In genomic region chr14:71362920-71363584, GRCh38 we compare ENCODE assay signal across 8 cellular contexts. TPM values are rescaled to one million over a fixed set of nuclear protein-coding genes. Genes with fewer than 3 reads are reported as not detected.
DNase-seq lines count a peak whose midpoint lies in the region; ATAC-seq and TF ChIP-seq lines count a peak whose summit lies in the region.
"Had no signal": no experiment of that assay in that cellular context is flagged by ENCODE, and none has a peak within 500 bp of the region (broad histone marks: within the 10 kb centered on the region; RNA-seq: fewer than 3 reads in every experiment).

No MANE protein-coding gene starts in this region.

- H3K27ac ChIP-seq in OCI-LY3 (ENCODE audit: low read length) (peak overlapping the region; percentile 11; the same call in 1 of the 2 replicates), stomach (peak overlapping the region in 4 of 5 donors; percentile 0 to 75 (median 55))

- peak; percentile 92 for DNase-seq in fibroblast of peridontal ligament (ENCODE audit: extremely low read depth)
- DNase-seq in stomach, result no peak
- no peak for DNase-seq in activated CD4-positive, alpha-beta T cell treated with anti-CD3 and anti-CD28 coated beads for 48 hours
- DNase-seq in stimulated activated CD4-positive, alpha-beta T cell treated with anti-CD3 and anti-CD28 coated beads, Interleukin-2, amount 100 ng/mL, for 48 hours, result no peak
- DNase-seq: stimulated activated CD8-positive, alpha-beta memory T cell treated with anti-CD3 and anti-CD28 coated beads, Interleukin-4, amount 100 ng/mL, for 48 hours had no signal

- TF ChIP-seq POLR2A in stomach (IDR thresholded peaks at IDR 0.05), result no peak

- no peaks in the 10 kb centered on the region for H3K27me3 ChIP-seq in OCI-LY3 (ENCODE audit: low read depth, low read length)
- no peaks in the 10 kb centered on the region for H3K27me3 ChIP-seq in stomach

- H3K9me3 ChIP-seq in OCI-LY3 (ENCODE audit: insufficient read depth, low read length) (peaks cover 6% of the 10 kb centered on the region; the same call in 1 of the 2 replicates), stomach (no peaks in the 10 kb centered on the region)

- intact Hi-C loops in stomach (cut with DNase I; ENCODE audit: low total_unique reads), result no loop called here

- no peak overlapping the region for H3K9ac ChIP-seq in OCI-LY3 (ENCODE audit: low read length)

- H3K4me2 ChIP-seq in OCI-LY3 (ENCODE audit: low read length), result peak overlapping the region; percentile 46

- no peak for TF ChIP-seq EP300 in stomach (IDR thresholded peaks at IDR 0.05)

- ATAC-seq in GM21528 (IDR thresholded peaks at IDR 0.05; ENCODE audit: low FRiP score, unreplicated experiment) (peak; percentile 46), GM19035 (IDR thresholded peaks at IDR 0.05; ENCODE audit: unreplicated experiment) (no peak)

- H2AFZ ChIP-seq in OCI-LY3 (ENCODE audit: low read depth, low read length), result no peak overlapping the region

- peaks cover 57% of the 10 kb centered on the region for H3K4me1 ChIP-seq in OCI-LY3 (ENCODE audit: low read length)
- peaks cover 6 to 45% (median 24%) of the 10 kb centered on the region in 4 donors for H3K4me1 ChIP-seq in stomach

- H3K36me3 ChIP-seq in OCI-LY3 (replicated peaks; ENCODE audit: low read depth, low read length) (peaks cover 10% of the 10 kb centered on the region), stomach (no peaks in the 10 kb centered on the region)

- TF ChIP-seq CTCF in OCI-LY3 (IDR thresholded peaks at IDR 0.05; ENCODE audit: low read depth, low read length) (no peak), stomach (IDR thresholded peaks at IDR 0.05) (no peak)

- H4K20me1 ChIP-seq in OCI-LY3 (ENCODE audit: insufficient read depth, low read length), result no peaks in the 10 kb centered on the region

- H3K4me3 ChIP-seq in OCI-LY3 (ENCODE audit: low read length) (0 out of 2 replicates have a peak overlapping the region, but pooled peaks have one; percentile 1), stomach (no peak overlapping the region)

- WGBS in stomach, 5 donors, result 67 to 70% (median 67%) methylated on average over 3 of the region's 3 CpGs

- peaks cover 69% of the 10 kb centered on the region for H3K79me2 ChIP-seq in OCI-LY3 (ENCODE audit: low read length)

RNA-seq across cellular contexts. Expression of gene SIPA1L1, which starts 42.8 kb away (rescaled TPM):
- total RNA-seq in stomach, result 100 to 1,000 TPM in 1 of 5 donors, 10 to 100 TPM in 4; 26.6 to 193 (median 70.7) TPM
- 10 to 100 TPM; 12.2 to 19.2 (median 13.0) TPM for polyA plus RNA-seq in stomach
